ENCODE assay signal across 12 cellular contexts in the genomic region with DNA sequence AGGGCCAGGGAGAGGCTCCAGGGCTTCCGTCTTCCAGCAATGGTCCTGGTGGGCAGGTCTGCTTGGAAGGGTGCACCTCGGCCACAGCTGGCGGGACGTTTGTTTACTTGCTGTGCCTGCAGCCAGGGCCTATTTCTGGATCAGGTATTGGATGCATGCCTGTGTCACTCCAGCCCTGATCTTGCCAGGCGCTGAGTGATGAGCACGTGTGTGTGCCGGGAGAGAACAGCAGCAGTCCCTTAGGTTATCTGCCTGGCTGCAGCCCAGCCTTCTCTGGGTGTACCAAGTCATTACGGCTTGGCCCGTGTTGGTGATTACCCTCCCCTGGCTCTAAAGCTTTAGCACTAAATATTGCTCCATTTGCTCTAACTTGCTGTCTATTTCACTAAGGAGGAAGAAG. TPM values are rescaled to one million over a fixed set of nuclear protein-coding genes. Genes with fewer than 3 reads are reported as not detected.
DNase-seq lines count a peak whose midpoint lies in the region; ATAC-seq, FAIRE-seq and TF ChIP-seq lines count a peak whose summit lies in the region.
"Had no signal": no experiment of that assay in that cellular context is flagged by ENCODE, and none has a peak within 500 bp of the region (broad histone marks: within the 10 kb centered on the region; RNA-seq: fewer than 3 reads in every experiment).

No MANE protein-coding gene starts in this region.

- H3K4me1 ChIP-seq in lower lobe of right lung = peaks cover 6% of the 10 kb centered on the region
- H3K4me1 ChIP-seq in esophagus muscularis mucosa = peaks cover 3 to 24% (median 9%) of the 10 kb centered on the region in 4 donors

- 59% methylated on average over 9 of the region's 9 CpGs for WGBS in esophagus muscularis mucosa

- FAIRE-seq in GM12891 (lab: Jason Lieb, UNC) = peak; percentile 43

- H3K27me3 ChIP-seq in lower lobe of right lung (ENCODE audit: low read depth) (no peaks in the 10 kb centered on the region), esophagus muscularis mucosa (no peaks in the 10 kb centered on the region)
- H3K27me3 ChIP-seq: ovary had no signal

- H3K4me3 ChIP-seq in lower lobe of right lung = no peak overlapping the region
- no peak overlapping the region for H3K4me3 ChIP-seq in esophagus muscularis mucosa
- H3K4me3 ChIP-seq: ovary had no signal

- TF ChIP-seq EP300 in esophagus muscularis mucosa (IDR thresholded peaks at IDR 0.05) = no peak

- ATAC-seq in GM21786 (IDR thresholded peaks at IDR 0.05; ENCODE audit: unreplicated experiment) (peak; percentile 5), lower lobe of right lung (peak in 1 of 2 donors; percentile 19)
- ATAC-seq: activated naive CD8-positive, alpha-beta T cell treated with anti-CD3 and anti-CD28 coated beads, Interleukin-2, amount 50 U/mL, for 24 hours had no signal

- intact Hi-C loops in lower lobe of right lung (cut with DNase I) (no loop called here), esophagus muscularis mucosa (cut with DNase I) (no loop called here)

- TF ChIP-seq CTCF in VCaP (conservative IDR thresholded peaks at IDR 0.05) (no peak), lower lobe of right lung (IDR thresholded peaks at IDR 0.05) (no peak), esophagus muscularis mucosa (IDR thresholded peaks at IDR 0.05) (no peak)

- H3K36me3 ChIP-seq in lower lobe of right lung (peaks cover 47% of the 10 kb centered on the region), esophagus muscularis mucosa (peaks cover 0 to 85% (median 32%) of the 10 kb centered on the region in 4 donors)
- H3K36me3 ChIP-seq: ovary had no signal

- DNase-seq in GM12891 (ENCODE audit: insufficient read length, low spot score) = no peak
- DNase-seq in lower lobe of right lung = no peak
- DNase-seq in esophagus muscularis mucosa (ENCODE audit: extremely low spot score) = no peak
- no peak for DNase-seq in NCI-H510A treated with DMSO at 0.1 percent for 48 hours (lab: John Stamatoyannopoulos, UW)
- no peak for DNase-seq in NCI-H345 (lab: John Stamatoyannopoulos, UW)
- DNase-seq in amygdala (lab: John Stamatoyannopoulos, UW) = no peak
- DNase-seq: activated CD4-positive, CD25-positive, alpha-beta regulatory T cell; activated naive CD8-positive, alpha-beta T cell treated with anti-CD3 and anti-CD28 coated beads, Interleukin-2, amount 50 U/mL, for 24 hours; NCI-H1048; ovary had no signal

- TF ChIP-seq POLR2A in GM12891 (IDR thresholded peaks at IDR 0.05; ENCODE audit: low read depth, low read length) (no peak), esophagus muscularis mucosa (IDR thresholded peaks at IDR 0.05; ENCODE audit: low read depth) (no peak)

- no peaks in the 10 kb centered on the region for H3K9me3 ChIP-seq in lower lobe of right lung
- no peaks in the 10 kb centered on the region for H3K9me3 ChIP-seq in esophagus muscularis mucosa
- H3K9me3 ChIP-seq: ovary had no signal

- 0 out of 2 replicates have a peak overlapping the region, but pooled peaks have one; percentile 18 for H3K27ac ChIP-seq in VCaP
- peak overlapping the region; percentile 27 for H3K27ac ChIP-seq in lower lobe of right lung
- no peak overlapping the region for H3K27ac ChIP-seq in esophagus muscularis mucosa (replicated peaks in 1 of 4)
- H3K27ac ChIP-seq: ovary had no signal

TF ChIP-seq in GM12891, 5 proteins besides CTCF, POLR2A, EP300 and RAD21:
- no peak for TF ChIP-seq TAF1 (IDR thresholded peaks at IDR 0.05; ENCODE audit: low read depth, low read length)
- no peak for TF ChIP-seq PAX5 (IDR thresholded peaks at IDR 0.05; ENCODE audit: insufficient read depth, low read length, severe bottlenecking)
- TF ChIP-seq POU2F2 (IDR thresholded peaks at IDR 0.05; ENCODE audit: low read depth, low read length) = no peak
- no peak for TF ChIP-seq POLR2AphosphoS5 (IDR thresholded peaks at IDR 0.05; ENCODE audit: low read depth, low read length)
- TF ChIP-seq SPI1 (IDR thresholded peaks at IDR 0.05; ENCODE audit: low read depth, low read length) = no peak

RNA-seq across cellular contexts. Expression of gene CCDC32, which starts 14.9 kb away (rescaled TPM):
- 35.4 TPM for polyA plus RNA-seq in GM12891 (2012; ENCODE audit: low read depth, missing spikeins)
- 24.8 TPM for total RNA-seq in lower lobe of right lung
- 10 to 100 TPM; 24.9 to 38.3 (median 36.0) TPM for total RNA-seq in esophagus muscularis mucosa

RNA-seq across cellular contexts. Expression of gene RPUSD2, which starts 19.2 kb away (rescaled TPM):
- 10.6 TPM for polyA plus RNA-seq in GM12891 (2012; ENCODE audit: low read depth, missing spikeins)
- 5.3 TPM for total RNA-seq in lower lobe of right lung
- total RNA-seq in esophagus muscularis mucosa = 10 to 100 TPM in 3 of 4 donors, 1 to 10 TPM in 1; 8.7 to 13.5 (median 10.6) TPM

RNA-seq across cellular contexts. Expression of gene KNL1, which starts 44.2 kb away (rescaled TPM):
- polyA plus RNA-seq in GM12891 (2012; ENCODE audit: low read depth, missing spikeins) = 6.5 TPM
- total RNA-seq in lower lobe of right lung (1.5 TPM), esophagus muscularis mucosa (under 1 TPM in 3 of 4 donors, not detected in 1; 0.06 to 0.63 (median 0.17) TPM)

Comparison
In these comparisons a context has a peak if more than half of its experiments do, and no peak if none do; other contexts are left out.
1. H3K27ac ChIP-seq: peak in VCaP (single experiment) and lower lobe of right lung (single experiment); none in esophagus muscularis mucosa (0 of 4).